ENCODE assay signal across 10 cellular contexts in the genomic region with DNA sequence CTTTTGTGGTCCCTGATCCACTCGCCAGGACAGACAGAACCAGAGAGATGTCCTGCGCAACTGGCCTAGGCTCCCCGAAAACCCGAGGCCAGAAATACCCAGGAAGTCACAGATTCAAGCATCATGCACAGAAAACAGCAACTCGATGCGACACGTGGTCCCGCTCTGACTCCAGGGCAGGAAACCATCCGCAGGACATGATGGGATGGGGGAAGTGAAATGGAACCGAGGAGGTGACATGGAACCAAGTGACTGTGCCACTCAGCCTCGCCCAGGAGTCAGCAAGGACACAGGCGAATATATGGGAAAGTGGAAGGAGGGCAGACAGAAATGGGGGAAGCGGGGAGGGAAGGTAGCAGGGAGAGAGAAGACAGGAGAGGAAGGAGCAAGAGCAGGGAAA. TPM values are rescaled to one million over a fixed set of nuclear protein-coding genes. Genes with fewer than 3 reads are reported as not detected.
DNase-seq lines count a peak whose midpoint lies in the region; ATAC-seq and TF ChIP-seq lines count a peak whose summit lies in the region.
"Had no signal": no experiment of that assay in that cellular context is flagged by ENCODE, and none has a peak within 500 bp of the region (broad histone marks: within the 10 kb centered on the region; RNA-seq: fewer than 3 reads in every experiment).

No MANE protein-coding gene starts in this region.

- H3K4me1 Mint-ChIP-seq in activated naive CD4-positive, alpha-beta T cell treated with anti-CD3 and anti-CD28 coated beads, Interleukin-2, amount 10 ng/mL, durations not matched to agents 7 days and 5 days = peaks cover 12% of the 10 kb centered on the region
- H3K4me1 Mint-ChIP-seq in brain = peaks cover 23% of the 10 kb centered on the region

- no peak for TF ChIP-seq CTCF in brain (conservative IDR thresholded peaks at IDR 0.05)
- TF ChIP-seq CTCF in thoracic aorta (IDR thresholded peaks at IDR 0.05) = no peak

- no peaks in the 10 kb centered on the region for H3K9me3 ChIP-seq in muscle layer of colon (ENCODE audit: low read length)
- H3K9me3 ChIP-seq in thoracic aorta = peaks cover 6% of the 10 kb centered on the region

- peaks cover 10% of the 10 kb centered on the region for H3K4me1 ChIP-seq in muscle layer of colon (ENCODE audit: insufficient read depth, low read length)
- H3K4me1 ChIP-seq in thoracic aorta (ENCODE audit: control insufficient read depth in 1 of 2, low read depth in 2 of 2) = peaks cover 7 to 12% of the 10 kb centered on the region in 2 donors

- H3K4me3 ChIP-seq in muscle layer of colon (ENCODE audit: low read depth in 1 of 2, low read length in 2 of 2) (peak overlapping the region; percentile 80 to 97), thoracic aorta (peak overlapping the region; percentile 100)

- H3K27me3 ChIP-seq in muscle layer of colon (ENCODE audit: control insufficient read depth in 1 of 2, insufficient read depth in 2 of 2, low read length in 2 of 2) = no peaks in the 10 kb centered on the region
- no peaks in the 10 kb centered on the region for H3K27me3 ChIP-seq in thoracic aorta (replicated peaks; ENCODE audit: insufficient read depth)

- no peak overlapping the region for H3K9ac ChIP-seq in muscle layer of colon (ENCODE audit: low read length)

- peaks cover 8% of the 10 kb centered on the region for H3K36me3 ChIP-seq in muscle layer of colon (ENCODE audit: insufficient read depth, low read length)
- H3K36me3 ChIP-seq in thoracic aorta = peaks cover 3% of the 10 kb centered on the region

- peak overlapping the region; percentile 49 for H3K27ac Mint-ChIP-seq in activated naive CD4-positive, alpha-beta T cell treated with anti-CD3 and anti-CD28 coated beads, Interleukin-2, amount 10 ng/mL, durations not matched to agents 7 days and 5 days
- H3K27ac Mint-ChIP-seq in brain = peak overlapping the region; percentile 81 to 99 (median 85)

- no peaks in the 10 kb centered on the region for H3K27me3 Mint-ChIP-seq in activated naive CD4-positive, alpha-beta T cell treated with anti-CD3 and anti-CD28 coated beads, Interleukin-2, amount 10 ng/mL, durations not matched to agents 7 days and 5 days
- peaks cover 8% of the 10 kb centered on the region for H3K27me3 Mint-ChIP-seq in brain

- ATAC-seq in thoracic aorta (ENCODE audit: insufficient number of reproducible peaks, low FRiP score, low read depth) = no peak
- ATAC-seq: Panc1 had no signal

- H3K9me3 Mint-ChIP-seq in activated naive CD4-positive, alpha-beta T cell treated with anti-CD3 and anti-CD28 coated beads, Interleukin-2, amount 10 ng/mL, durations not matched to agents 7 days and 5 days = peaks cover 49% of the 10 kb centered on the region
- peaks cover 28 to 71% (median 64%) of the 10 kb centered on the region in 5 experiments for H3K9me3 Mint-ChIP-seq in brain

- H3K36me3 Mint-ChIP-seq in activated naive CD4-positive, alpha-beta T cell treated with anti-CD3 and anti-CD28 coated beads, Interleukin-2, amount 10 ng/mL, durations not matched to agents 7 days and 5 days = peaks cover 16% of the 10 kb centered on the region
- peaks cover 61% of the 10 kb centered on the region for H3K36me3 Mint-ChIP-seq in brain

- no peak overlapping the region for H3K27ac ChIP-seq in muscle layer of colon (ENCODE audit: low read depth, low read length)
- H3K27ac ChIP-seq in thoracic aorta = peak overlapping the region in 1 of 2 donors; percentile 92

- no peak for DNase-seq in activated naive CD4-positive, alpha-beta T cell treated with anti-CD3 and anti-CD28 coated beads, Interleukin-2, amount 10 ng/mL, durations not matched to agents 7 days and 5 days
- DNase-seq in activated naive CD4-positive, alpha-beta T cell treated with anti-CD3 and anti-CD28 coated beads, Interleukin-2, amount 50 U/mL, for 16 hours = no peak
- DNase-seq in thoracic aorta (ENCODE audit: low spot score) = no peak
- DNase-seq in SK-N-DZ (ENCODE audit: low spot score) = no peak
- DNase-seq in hypothalamus (lab: John Stamatoyannopoulos, UW) = no peak
- no peak for DNase-seq in activated CD8-positive, alpha-beta memory T cell treated with anti-CD3 and anti-CD28 coated beads for 24 hours
- DNase-seq: AML-193 had no signal

- peak overlapping the region; percentile 61 for H3K4me3 Mint-ChIP-seq in activated naive CD4-positive, alpha-beta T cell treated with anti-CD3 and anti-CD28 coated beads, Interleukin-2, amount 10 ng/mL, durations not matched to agents 7 days and 5 days
- H3K4me3 Mint-ChIP-seq in brain = peak overlapping the region; percentile 88 to 93 (median 92)

- CTCF ChIA-PET in activated naive CD4-positive, alpha-beta T cell treated with anti-CD3 and anti-CD28 coated beads, Interleukin-2, amount 10 ng/mL, durations not matched to agents 7 days and 5 days (lab: Charles Lee) = no interaction called here

RNA-seq across cellular contexts. Expression of a gene that starts 1.1 kb away (rescaled TPM):
- polyA plus RNA-seq in brain (ENCODE audit: insufficient read depth, low read depth, low replicate concordance) = 158 TPM
- 100 to 1,000 TPM in 1 of 2 donors, 10 to 100 TPM in 1; 90.9 to 102 TPM for total RNA-seq in thoracic aorta
- 32.4 and 33.7 TPM in 2 replicates for polyA plus RNA-seq in SK-N-DZ (2014; cell fraction: cytosol; rRNA removed)
- 87.0 and 135 TPM in 2 replicates for polyA plus RNA-seq in SK-N-DZ (2014; cell fraction: nucleus; rRNA removed)

RNA-seq across cellular contexts. Expression of a gene that starts 37.8 kb away (rescaled TPM):
- 8.5 TPM for polyA plus RNA-seq in brain (ENCODE audit: insufficient read depth, low read depth, low replicate concordance)
- total RNA-seq in thoracic aorta = 1 to 10 TPM; 7.6 to 9.5 TPM
- polyA plus RNA-seq in SK-N-DZ (2014; cell fraction: cytosol; rRNA removed) = 1.1 and 1.5 TPM in 2 replicates
- 2.8 and 3.3 TPM in 2 replicates for polyA plus RNA-seq in SK-N-DZ (2014; cell fraction: nucleus; rRNA removed)

RNA-seq across cellular contexts. Expression of a gene that starts 53.7 kb away (rescaled TPM):
- 6.9 TPM for polyA plus RNA-seq in brain (ENCODE audit: insufficient read depth, low read depth, low replicate concordance)
- 10 to 100 TPM in 1 of 2 donors, 1 to 10 TPM in 1; 6.8 to 10.6 TPM for total RNA-seq in thoracic aorta
- 4.8 and 8.6 TPM in 2 replicates for polyA plus RNA-seq in SK-N-DZ (2014; cell fraction: cytosol; rRNA removed)
- polyA plus RNA-seq in SK-N-DZ (2014; cell fraction: nucleus; rRNA removed) = 1.6 and 3.4 TPM in 2 replicates
